In genomic region chr2:39227628-39228412, GRCh38 we compare ENCODE assay signal across 1 cellular context.
TF ChIP-seq lines count a peak whose summit lies in the region.

No MANE protein-coding gene starts in this region.

TF ChIP-seq in K562, 482 proteins besides CTCF, POLR2A, EP300 and RAD21 (continued from another document and continues in another):
- TF ChIP-seq ZBTB49 (CRISPR knock-in tag; IDR thresholded peaks at IDR 0.05; ENCODE audit: borderline replicate concordance) (no peak), ATF2 (CRISPR knock-in tag; IDR thresholded peaks at IDR 0.05) (no peak), CHAMP1 (IDR thresholded peaks at IDR 0.05) (no peak), ZNF717 (CRISPR knock-in tag; IDR thresholded peaks at IDR 0.05) (no peak), E2F6 (IDR thresholded peaks at IDR 0.05; ENCODE audit: borderline replicate concordance in 1 of 2, extremely low read depth in 1 of 2, insufficient read depth in 1 of 2, insufficient read length in 1 of 2, low read depth in 1 of 2, low read length in 1 of 2, poor library complexity in 1 of 2, severe bottlenecking in 1 of 2) (no peak), ZNF23 (CRISPR knock-in tag; IDR thresholded peaks at IDR 0.05) (no peak), CBX5 (IDR thresholded peaks at IDR 0.05; ENCODE audit: borderline replicate concordance, low read depth) (no peak), EP400 (IDR thresholded peaks at IDR 0.05) (peak; percentile 47; the same call in 1 of the 2 replicates), E2F4 (CRISPR knock-in tag; IDR thresholded peaks at IDR 0.05; ENCODE audit: low read depth) (no peak), ZFP36 (IDR thresholded peaks at IDR 0.05; ENCODE audit: low read depth, low read length, partially characterized antibody) (no peak), ZNF280B (CRISPR knock-in tag; IDR thresholded peaks at IDR 0.05) (no peak), BRF1 (IDR thresholded peaks at IDR 0.05; ENCODE audit: borderline replicate concordance, extremely low read depth, insufficient read length) (no peak), ZNF740 (CRISPR knock-in tag; IDR thresholded peaks at IDR 0.05) (no peak), ZNF740 (tag; IDR thresholded peaks at IDR 0.05) (no peak), ZNF431 (CRISPR knock-in tag; IDR thresholded peaks at IDR 0.05) (no peak), RERE (CRISPR knock-in tag; IDR thresholded peaks at IDR 0.05; ENCODE audit: borderline replicate concordance) (no peak), AFF1 (IDR thresholded peaks at IDR 0.05; ENCODE audit: low read depth in 1 of 2, partially characterized antibody in 2 of 2) (no peak), REST (CRISPR knock-in tag; IDR thresholded peaks at IDR 0.05; ENCODE audit: low read depth) (no peak), ZNF280A (IDR thresholded peaks at IDR 0.05; ENCODE audit: low read depth, partially characterized antibody) (no peak), NFIC (IDR thresholded peaks at IDR 0.05) (no peak), PHB2 (IDR thresholded peaks at IDR 0.05; ENCODE audit: low read depth) (no peak), ZNF696 (CRISPR knock-in tag; conservative IDR thresholded peaks at IDR 0.05) (no peak), ILF3 (IDR thresholded peaks at IDR 0.05; ENCODE audit: borderline replicate concordance) (no peak)
